Comparison of ENCODE assay signal across 25 cellular contexts in the genomic region with DNA sequence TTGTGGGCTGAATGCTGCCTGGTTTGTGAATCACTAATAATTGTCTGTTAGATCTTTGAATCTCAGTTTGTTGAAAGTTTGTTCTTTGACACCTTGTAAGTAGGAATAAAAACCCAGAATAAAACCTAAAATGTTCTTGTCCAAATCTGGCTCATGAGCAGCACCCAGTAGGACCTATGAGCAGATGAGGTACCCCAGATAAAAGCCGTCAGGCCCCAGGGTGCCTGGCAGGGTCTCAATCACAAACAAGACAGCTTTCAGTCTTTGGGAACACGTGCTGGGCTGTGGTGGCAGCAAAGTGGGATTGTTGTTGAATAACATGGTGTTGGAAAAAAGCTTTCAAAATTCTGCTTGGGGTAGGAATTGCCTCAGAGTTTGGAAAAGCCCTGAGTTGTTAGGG.
"Had no signal": no experiment of that assay in that cellular context is flagged by ENCODE, and none has a peak within 500 bp of the region (broad histone marks: within the 10 kb centered on the region; RNA-seq: fewer than 3 reads in every experiment).

No MANE protein-coding gene starts in this region.

- DNase-seq: naive thymus-derived CD4-positive, alpha-beta T cell; natural killer cell; nucleus accumbens; pancreas; retina; right lobe of liver; sigmoid colon; small intestine; stimulated activated CD4-positive, alpha-beta T cell treated with anti-CD3 and anti-CD28 coated beads, Interleukin-1b, Interleukin-23, amount 100 ng/mL, for 48 hours; stimulated activated CD4-positive, alpha-beta T cell treated with anti-CD3 and anti-CD28 coated beads, Interleukin-4, amount 100 ng/mL, for 1 hour; stimulated activated CD4-positive, alpha-beta T cell treated with anti-CD3 and anti-CD28 coated beads, Interleukin-4, amount 100 ng/mL, for 4 hours; stimulated activated CD8-positive, alpha-beta memory T cell treated with anti-CD3 and anti-CD28 coated beads, Interleukin-4, amount 100 ng/mL, for 48 hours; stimulated activated naive CD4-positive, alpha-beta T cell; stimulated activated naive CD8-positive, alpha-beta T cell treated with anti-CD3 and anti-CD28 coated beads, Interleukin-15, Interleukin-2, amounts not matched to agents 100 U/mL and 50 U/mL, for 24 hours; substantia nigra; testis; tibial artery; transverse colon; upper lobe of right lung; uterus had no signal

- H3K4me3 ChIP-seq: pancreas, prostate gland, right atrium auricular region, right lobe of liver, sigmoid colon, suprapubic skin, tibial artery, transverse colon, upper lobe of right lung, uterus had no signal

- H3K27ac ChIP-seq: neutrophil, pancreas, prostate gland, right atrium auricular region, right lobe of liver, sigmoid colon, suprapubic skin, testis, tibial artery, transverse colon, upper lobe of right lung, uterus had no signal

- H3K36me3 ChIP-seq: neutrophil, pancreas, prostate gland, right atrium auricular region, right lobe of liver, sigmoid colon, suprapubic skin, tibial artery, transverse colon, upper lobe of right lung, uterus had no signal

- ATAC-seq: naive thymus-derived CD4-positive, alpha-beta T cell; natural killer cell; pancreas; right lobe of liver; stimulated activated memory B cell treated with anti-CD40 and anti-IgM and Interleukin-4, amounts not matched to agents 10 μg/mL and 1 μg/mL and 100 μg/mL, for 72 hours; stimulated activated naive CD8-positive, alpha-beta T cell treated with anti-CD3 and anti-CD28 coated beads, Interleukin-15, Interleukin-2, amounts not matched to agents 100 U/mL and 50 U/mL, for 24 hours had no signal

- FAIRE-seq: pancreas, small intestine had no signal

- H3K27me3 ChIP-seq: neutrophil, pancreas, right atrium auricular region, right lobe of liver, sigmoid colon, suprapubic skin, testis, tibial artery, transverse colon, upper lobe of right lung, uterus had no signal

- H3K9me3 ChIP-seq: neutrophil, pancreas, prostate gland, right atrium auricular region, right lobe of liver, sigmoid colon, suprapubic skin, testis, tibial artery, transverse colon, upper lobe of right lung, uterus had no signal

- H3K4me1 ChIP-seq: pancreas, prostate gland, right atrium auricular region, right lobe of liver, sigmoid colon, suprapubic skin, testis, tibial artery, transverse colon, upper lobe of right lung, uterus had no signal
